9 cellular contexts compared by ENCODE assay signal in genomic region chr4:169293343-169294176, GRCh38. TPM values are rescaled to one million over a fixed set of nuclear protein-coding genes. Genes with fewer than 3 reads are reported as not detected.
DNase-seq lines count a peak whose midpoint lies in the region; ATAC-seq, FAIRE-seq and TF ChIP-seq lines count a peak whose summit lies in the region.
"Had no signal": no experiment of that assay in that cellular context is flagged by ENCODE, and none has a peak within 500 bp of the region (broad histone marks: within the 10 kb centered on the region; RNA-seq: fewer than 3 reads in every experiment).

No MANE protein-coding gene starts in this region.

- intact Hi-C loops in esophagus muscularis mucosa (cut with DNase I) = no loop called here

- no peaks in the 10 kb centered on the region for H3K27me3 ChIP-seq in esophagus muscularis mucosa

- peak; percentile 89 for ATAC-seq in GM21515 (IDR thresholded peaks at IDR 0.05; ENCODE audit: unreplicated experiment)
- peak; percentile 90 for ATAC-seq in HG03196 (IDR thresholded peaks at IDR 0.05; ENCODE audit: unreplicated experiment)
- ATAC-seq: Panc1 had no signal

- TF ChIP-seq EP300 in esophagus muscularis mucosa (IDR thresholded peaks at IDR 0.05) = no peak

- no peak overlapping the region for H3K4me3 ChIP-seq in esophagus muscularis mucosa

- no peaks in the 10 kb centered on the region for H3K4me1 ChIP-seq in esophagus muscularis mucosa

- no peak for TF ChIP-seq CTCF in GM13977 (IDR thresholded peaks at IDR 0.05; ENCODE audit: extremely low read depth, insufficient read depth, missing control alignments)
- no peak for TF ChIP-seq CTCF in esophagus muscularis mucosa (IDR thresholded peaks at IDR 0.05)

- no peak overlapping the region for H3K27ac ChIP-seq in esophagus muscularis mucosa (replicated peaks in 1 of 4)

- FAIRE-seq in H54 (lab: Jason Lieb, UNC) = no peak

- H3K36me3 ChIP-seq in esophagus muscularis mucosa = no peaks in the 10 kb centered on the region

- 58% methylated on average over 6 of the region's 6 CpGs for WGBS in esophagus muscularis mucosa

- no peaks in the 10 kb centered on the region for H3K9me3 ChIP-seq in esophagus muscularis mucosa

- in situ Hi-C loops in GM13977 (cut with MboI; ENCODE audit: low pct_unique_long_range_greater_than_20kb, low sequenced_read_pairs, unreplicated experiment) = loop anchor here (25.0 kb wide), 1 partner anchor 194 kb away; no protein-coding TSS in a partner anchor

- DNase-seq in GM13977 (ENCODE audit: low spot score) = peak; percentile 50
- peak; percentile 63 for DNase-seq in UCSD-AML1 (lab: John Stamatoyannopoulos, UW; ENCODE audit: unreplicated experiment)
- DNase-seq in esophagus muscularis mucosa (ENCODE audit: extremely low spot score) = no peak
- no peak for DNase-seq in H54 (ENCODE audit: insufficient read length, low spot score)
- DNase-seq in NCI-H1694 (lab: John Stamatoyannopoulos, UW) = no peak
- no peak for DNase-seq in GM19238 (ENCODE audit: insufficient read length, low spot score)

- TF ChIP-seq POLR2A in esophagus muscularis mucosa (IDR thresholded peaks at IDR 0.05; ENCODE audit: low read depth) = no peak
- TF ChIP-seq POLR2A in H54 (IDR thresholded peaks at IDR 0.05; ENCODE audit: low read depth, low read length) = no peak

RNA-seq across cellular contexts. Expression of gene SH3RF1, which starts 22.8 kb away (rescaled TPM):
- 10 to 100 TPM in 3 of 4 donors, 1 to 10 TPM in 1; 10.0 to 11.8 (median 10.9) TPM for total RNA-seq in esophagus muscularis mucosa

Comparison
In these comparisons a context has a peak if more than half of its experiments do, and no peak if none do; other contexts are left out.
1. DNase-seq: peak in GM13977 (single experiment) and UCSD-AML1 (single experiment); none in esophagus muscularis mucosa (single experiment), H54 (single experiment), NCI-H1694 (single experiment) and GM19238 (single experiment).